11 cellular contexts compared by ENCODE assay signal in genomic region chr10:127908106-127908957, GRCh38. TPM values are rescaled to one million over a fixed set of nuclear protein-coding genes. Genes with fewer than 3 reads are reported as not detected.
DNase-seq lines count a peak whose midpoint lies in the region; TF ChIP-seq lines count a peak whose summit lies in the region.
"Had no signal": no experiment of that assay in that cellular context is flagged by ENCODE, and none has a peak within 500 bp of the region (broad histone marks: within the 10 kb centered on the region; RNA-seq: fewer than 3 reads in every experiment).

No MANE protein-coding gene starts in this region.

- H3K27ac Mint-ChIP-seq in activated naive CD4-positive, alpha-beta T cell treated with anti-CD3 and anti-CD28 coated beads, Interleukin-2, amount 50 U/mL, for 24 hours = no peak overlapping the region
- H3K27ac Mint-ChIP-seq in brain = peak overlapping the region in 1 of 5 experiments; percentile 21
- no peak overlapping the region for H3K27ac Mint-ChIP-seq in mesothelial cell of epicardium

- H3K36me3 Mint-ChIP-seq in activated naive CD4-positive, alpha-beta T cell treated with anti-CD3 and anti-CD28 coated beads, Interleukin-2, amount 50 U/mL, for 24 hours = no peaks in the 10 kb centered on the region
- H3K36me3 Mint-ChIP-seq in brain = no peaks in the 10 kb centered on the region
- H3K36me3 Mint-ChIP-seq in mesothelial cell of epicardium = no peaks in the 10 kb centered on the region

- no peaks in the 10 kb centered on the region for H3K9me3 ChIP-seq in transverse colon
- H3K9me3 ChIP-seq in uterus = no peaks in the 10 kb centered on the region

- H3K9me3 Mint-ChIP-seq in activated naive CD4-positive, alpha-beta T cell treated with anti-CD3 and anti-CD28 coated beads, Interleukin-2, amount 50 U/mL, for 24 hours = no peaks in the 10 kb centered on the region
- H3K9me3 Mint-ChIP-seq in brain = peaks cover 0 to 3% (median 0%) of the 10 kb centered on the region in 5 experiments
- no peaks in the 10 kb centered on the region for H3K9me3 Mint-ChIP-seq in mesothelial cell of epicardium

- no peak for TF ChIP-seq POLR2A in transverse colon (IDR thresholded peaks at IDR 0.05)
- TF ChIP-seq POLR2A in uterus (IDR thresholded peaks at IDR 0.05) = no peak

- no peaks in the 10 kb centered on the region for H3K27me3 ChIP-seq in transverse colon
- no peaks in the 10 kb centered on the region for H3K27me3 ChIP-seq in uterus

- H3K36me3 ChIP-seq in transverse colon (no peaks in the 10 kb centered on the region), uterus (no peaks in the 10 kb centered on the region)

- WGBS in transverse colon (ENCODE audit: low coverage in 1 of 2), 2 donors = 0 to 68% methylated on average over 1 to 13 of the region's 13 CpGs

- peak overlapping the region; percentile 12 for H3K4me3 Mint-ChIP-seq in activated naive CD4-positive, alpha-beta T cell treated with anti-CD3 and anti-CD28 coated beads, Interleukin-2, amount 50 U/mL, for 24 hours
- H3K4me3 Mint-ChIP-seq in brain (peak overlapping the region; percentile 68 to 76 (median 75)), mesothelial cell of epicardium (peak overlapping the region; percentile 39)

- peak overlapping the region; percentile 85 to 95 (median 92) for H3K27ac ChIP-seq in transverse colon
- H3K27ac ChIP-seq in uterus = no peak overlapping the region
- H3K27ac ChIP-seq: C4-2B had no signal

- H3K4me3 ChIP-seq in transverse colon = peak overlapping the region in 3 of 4 donors; percentile 78 to 85 (median 82)
- H3K4me3 ChIP-seq in uterus = peak overlapping the region in 1 of 2 donors; percentile 20

- H3K27me3 Mint-ChIP-seq in activated naive CD4-positive, alpha-beta T cell treated with anti-CD3 and anti-CD28 coated beads, Interleukin-2, amount 50 U/mL, for 24 hours = peaks cover 17% of the 10 kb centered on the region
- peaks cover 65% of the 10 kb centered on the region for H3K27me3 Mint-ChIP-seq in brain
- peaks cover 45% of the 10 kb centered on the region for H3K27me3 Mint-ChIP-seq in mesothelial cell of epicardium (ENCODE audit: low read depth)

- TF ChIP-seq EP300 in transverse colon (IDR thresholded peaks at IDR 0.05; ENCODE audit: low read depth) = no peak

- no peaks in the 10 kb centered on the region for H3K4me1 Mint-ChIP-seq in activated naive CD4-positive, alpha-beta T cell treated with anti-CD3 and anti-CD28 coated beads, Interleukin-2, amount 50 U/mL, for 24 hours
- H3K4me1 Mint-ChIP-seq in brain (peaks cover 35% of the 10 kb centered on the region), mesothelial cell of epicardium (no peaks in the 10 kb centered on the region)

- no peak for DNase-seq in activated naive CD4-positive, alpha-beta T cell treated with Interleukin-2 at 50 U/mL for 16 hours
- DNase-seq in mesothelial cell of epicardium (ENCODE audit: low spot score in 2 of 2, unreplicated experiment in 2 of 2) (peak in 1 of 2 experiments; percentile 27), transverse colon (no peak), cerebellum (ENCODE audit: low spot score) (no peak), uterus (no peak)
- DNase-seq in stimulated activated CD4-positive, alpha-beta T cell treated with anti-CD3 and anti-CD28 coated beads, Interleukin-4, amount 100 ng/mL, for 1 hour = no peak
- DNase-seq: NCI-H446 treated with DMSO at 0.1 percent for 48 hours had no signal

- in situ Hi-C loops in transverse colon (cut with MboI; ENCODE audit: low pct_ligation_motif_present in 1 of 4, low pct_unique_long_range_greater_than_20kb in 1 of 4, low sequenced_read_pairs in 3 of 4) = loop anchor here in 3 of 4 donors (10.0 to 25.0 kb wide), 3 partner anchors 104 to 166 kb away; no protein-coding TSS in a partner anchor

- intact Hi-C loops in transverse colon (cut with DNase I; ENCODE audit: low total_unique reads) (no loop called here), uterus (cut with DNase I; ENCODE audit: low total_unique reads) (loop anchor here (5.0 kb wide), 1 partner anchor 104 kb away; no protein-coding TSS in a partner anchor)

- H3K4me1 ChIP-seq in transverse colon = peaks cover 0 to 42% (median 29%) of the 10 kb centered on the region in 4 donors
- H3K4me1 ChIP-seq in uterus = no peaks in the 10 kb centered on the region

- TF ChIP-seq CTCF in brain (conservative IDR thresholded peaks at IDR 0.05) (no peak), mesothelial cell of epicardium (IDR thresholded peaks at IDR 0.05; ENCODE audit: unreplicated experiment) (no peak), transverse colon (IDR thresholded peaks at IDR 0.05) (no peak), uterus (IDR thresholded peaks at IDR 0.05) (no peak)

RNA-seq across cellular contexts. Expression of gene PTPRE, which starts 1.4 kb away (rescaled TPM):
- 3.7 TPM for polyA plus RNA-seq in brain (ENCODE audit: insufficient read depth, low read depth, low replicate concordance)
- total RNA-seq in mesothelial cell of epicardium (2.0 to 2.6 TPM (median 2.1 TPM) in 3 replicates), transverse colon (10 to 100 TPM; 25.7 to 43.6 (median 26.7) TPM), cerebellum (28.7 TPM), uterus (10 to 100 TPM in 3 of 4 donors, 1 to 10 TPM in 1; 9.4 to 18.9 (median 16.3) TPM)

RNA-seq across cellular contexts. Expression of gene CLRN3, which starts 15.6 kb away (rescaled TPM):
- polyA plus RNA-seq in brain (ENCODE audit: insufficient read depth, low read depth, low replicate concordance) = not detected
- total RNA-seq in mesothelial cell of epicardium = not detected in 3 replicates
- 100 to 1,000 TPM in 2 of 4 donors, 10 to 100 TPM in 2; 35.2 to 167 (median 77.1) TPM for total RNA-seq in transverse colon
- total RNA-seq in cerebellum = 0.27 TPM
- not detected for total RNA-seq in uterus
- total RNA-seq: lower leg skin had no signal

Comparison
In these comparisons a context has a peak if more than half of its experiments do, and no peak if none do; other contexts are left out.
1. H3K4me3 Mint-ChIP-seq: peak in every context shown above with its lines; median percentile 75 in brain; 39 in mesothelial cell of epicardium; 12 in activated naive CD4-positive, alpha-beta T cell treated with anti-CD3 and anti-CD28 coated beads, Interleukin-2, amount 50 U/mL, for 24 hours.
2. H3K27ac ChIP-seq: peak in transverse colon (4 of 4); none in uterus (0 of 2).
3. RNA of gene CLRN3, which starts 15.6 kb away (total RNA-seq): 35.2 to 167 TPM in transverse colon; 0.27 TPM in cerebellum (single experiment), not detected in mesothelial cell of epicardium and not detected in uterus; every median in the first group is over 10 times any median in the second.